8 cellular contexts compared by ENCODE assay signal in the genomic region with DNA sequence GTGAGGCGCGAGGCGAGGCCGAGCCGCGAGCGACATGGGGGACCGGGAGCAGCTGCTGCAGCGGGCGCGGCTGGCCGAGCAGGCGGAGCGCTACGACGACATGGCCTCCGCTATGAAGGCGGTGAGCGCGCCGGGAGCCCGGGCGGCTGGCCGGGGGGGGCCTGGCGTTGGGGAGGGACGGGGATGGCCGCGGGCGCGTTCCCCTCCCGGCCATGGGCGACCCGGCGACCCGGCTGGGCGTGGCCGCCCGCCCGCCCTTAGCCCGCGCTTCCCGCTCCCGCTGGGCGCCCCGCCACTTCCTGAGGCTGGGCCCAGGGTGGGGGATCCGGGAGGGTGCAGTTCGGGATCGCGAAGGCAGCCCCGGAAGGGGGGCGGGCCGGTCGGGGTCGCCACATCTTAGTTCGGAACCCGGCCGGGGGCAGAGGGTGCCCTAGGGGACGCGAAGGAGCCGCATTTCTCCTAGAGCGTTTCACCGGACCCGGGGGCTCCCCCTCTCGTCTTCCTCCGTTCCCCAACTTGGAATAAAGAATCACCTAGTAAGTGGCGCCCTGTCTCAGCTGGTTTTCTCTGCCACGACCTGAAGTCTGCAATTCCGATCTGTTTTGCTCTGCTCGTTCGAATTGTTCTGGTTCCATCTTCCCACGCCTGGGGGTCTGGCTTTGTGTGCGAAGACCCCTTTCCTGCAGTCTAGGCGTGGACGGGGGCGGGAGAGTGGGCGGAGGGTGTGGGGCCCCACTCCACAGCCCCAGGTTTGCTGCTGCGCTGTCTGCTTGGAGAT. TPM values are rescaled to one million over a fixed set of nuclear protein-coding genes. Genes with fewer than 3 reads are reported as not detected.
DNase-seq lines count a peak whose midpoint lies in the region; ATAC-seq and TF ChIP-seq lines count a peak whose summit lies in the region.

No MANE protein-coding gene starts in this region.

- peaks cover 6% of the 10 kb centered on the region; the same call in 1 of the 2 replicates for H3K36me3 ChIP-seq in KMS-11 (ENCODE audit: insufficient read depth)

- peak overlapping the region; percentile 87 for H3K4me2 ChIP-seq in KMS-11

- H3K9ac ChIP-seq in KMS-11: peak overlapping the region; percentile 89

- H3K79me2 ChIP-seq in KMS-11 (ENCODE audit: insufficient read depth, low read depth): peaks cover 52% of the 10 kb centered on the region

- H3K4me3 Mint-ChIP-seq in activated T-cell treated with anti-CD3 and anti-CD28 coated beads, Interleukin-2, amount 50 U/mL, for 4 hours: peak overlapping the region; percentile 56
- H3K4me3 Mint-ChIP-seq in osteocyte (ENCODE audit: unreplicated experiment): peak overlapping the region; percentile 91

- H3K4me1 ChIP-seq in KMS-11 (ENCODE audit: low read depth, poor library complexity, severe bottlenecking): peaks cover 32% of the 10 kb centered on the region

- no peaks in the 10 kb centered on the region for H3K27me3 Mint-ChIP-seq in activated T-cell treated with anti-CD3 and anti-CD28 coated beads, Interleukin-2, amount 50 U/mL, for 4 hours (ENCODE audit: low read depth)
- no peaks in the 10 kb centered on the region for H3K27me3 Mint-ChIP-seq in osteocyte (ENCODE audit: unreplicated experiment)

- peak overlapping the region; percentile 19; the same call in 1 of the 2 replicates for H2AFZ ChIP-seq in KMS-11 (ENCODE audit: low read depth)

- H4K20me1 ChIP-seq in KMS-11 (ENCODE audit: insufficient read depth): peaks cover 24% of the 10 kb centered on the region

- H3K27ac Mint-ChIP-seq in osteocyte (ENCODE audit: unreplicated experiment): no peak overlapping the region

- H3K36me3 Mint-ChIP-seq in activated T-cell treated with anti-CD3 and anti-CD28 coated beads, Interleukin-2, amount 50 U/mL, for 4 hours (ENCODE audit: insufficient read depth): peaks cover 2% of the 10 kb centered on the region
- H3K36me3 Mint-ChIP-seq in osteocyte (ENCODE audit: unreplicated experiment): peaks cover 7% of the 10 kb centered on the region

- peak; percentile 11 for ATAC-seq in GM21717 (IDR thresholded peaks at IDR 0.05; ENCODE audit: unreplicated experiment)
- ATAC-seq in activated T-cell treated with anti-CD3 and anti-CD28 coated beads, Interleukin-2, amount 50 U/mL, for 4 hours: peak; percentile 38 to 44

- H3K4me3 ChIP-seq in KMS-11 (IDR thresholded peaks at IDR 0.05; ENCODE audit: insufficient read depth, low read depth, low read length): peak overlapping the region; percentile 55

- DNase-seq in EL: peak; percentile 22
- peak; percentile 23 for DNase-seq in activated T-cell treated with anti-CD3 and anti-CD28 coated beads, Interleukin-2, amount 50 U/mL, for 4 hours
- peak; percentile 37 for DNase-seq in glomerular visceral epithelial cell (ENCODE audit: extremely low spot score)
- peak; percentile 86 for DNase-seq in osteocyte (ENCODE audit: extremely low spot score, unreplicated experiment)
- no peak for DNase-seq in NCI-H128 (lab: John Stamatoyannopoulos, UW; ENCODE audit: unreplicated experiment)
- DNase-seq in HPDE6-E6E7 (ENCODE audit: extremely low spot score): no peak

- peak overlapping the region; percentile 60 for H3K27ac ChIP-seq in KMS-11

- TF ChIP-seq CTCF in KMS-11 (conservative IDR thresholded peaks at IDR 0.05; ENCODE audit: low read depth, low read length): no peak
- TF ChIP-seq CTCF in osteocyte (IDR thresholded peaks at IDR 0.05): no peak

- H3K27me3 ChIP-seq in KMS-11 (ENCODE audit: insufficient read depth, low read depth): no peaks in the 10 kb centered on the region

- no peaks in the 10 kb centered on the region for H3K9me3 Mint-ChIP-seq in activated T-cell treated with anti-CD3 and anti-CD28 coated beads, Interleukin-2, amount 50 U/mL, for 4 hours
- no peaks in the 10 kb centered on the region for H3K9me3 Mint-ChIP-seq in osteocyte (ENCODE audit: unreplicated experiment)

- peaks cover 18% of the 10 kb centered on the region for H3K4me1 Mint-ChIP-seq in activated T-cell treated with anti-CD3 and anti-CD28 coated beads, Interleukin-2, amount 50 U/mL, for 4 hours (ENCODE audit: low read depth)
- peaks cover 22% of the 10 kb centered on the region for H3K4me1 Mint-ChIP-seq in osteocyte (ENCODE audit: unreplicated experiment)

RNA-seq across cellular contexts. Expression of a gene that starts 0.6 kb away (rescaled TPM):
- 10 to 100 TPM; 63.0 to 88.6 (median 78.1) TPM for total RNA-seq in activated T-cell treated with anti-CD3 and anti-CD28 coated beads, Interleukin-2, amount 50 U/mL, for 4 hours
- 150 and 152 TPM in 2 replicates for total RNA-seq in osteocyte

Comparison
In these comparisons a context has a peak if more than half of its experiments do, and no peak if none do; other contexts are left out.
1. DNase-seq: peak in EL (single experiment), activated T-cell treated with anti-CD3 and anti-CD28 coated beads, Interleukin-2, amount 50 U/mL, for 4 hours (single experiment), glomerular visceral epithelial cell (single experiment) and osteocyte (single experiment); none in NCI-H128 (single experiment) and HPDE6-E6E7 (single experiment).